Comparison of ENCODE assay signal across 1 cellular context in the genomic region with DNA sequence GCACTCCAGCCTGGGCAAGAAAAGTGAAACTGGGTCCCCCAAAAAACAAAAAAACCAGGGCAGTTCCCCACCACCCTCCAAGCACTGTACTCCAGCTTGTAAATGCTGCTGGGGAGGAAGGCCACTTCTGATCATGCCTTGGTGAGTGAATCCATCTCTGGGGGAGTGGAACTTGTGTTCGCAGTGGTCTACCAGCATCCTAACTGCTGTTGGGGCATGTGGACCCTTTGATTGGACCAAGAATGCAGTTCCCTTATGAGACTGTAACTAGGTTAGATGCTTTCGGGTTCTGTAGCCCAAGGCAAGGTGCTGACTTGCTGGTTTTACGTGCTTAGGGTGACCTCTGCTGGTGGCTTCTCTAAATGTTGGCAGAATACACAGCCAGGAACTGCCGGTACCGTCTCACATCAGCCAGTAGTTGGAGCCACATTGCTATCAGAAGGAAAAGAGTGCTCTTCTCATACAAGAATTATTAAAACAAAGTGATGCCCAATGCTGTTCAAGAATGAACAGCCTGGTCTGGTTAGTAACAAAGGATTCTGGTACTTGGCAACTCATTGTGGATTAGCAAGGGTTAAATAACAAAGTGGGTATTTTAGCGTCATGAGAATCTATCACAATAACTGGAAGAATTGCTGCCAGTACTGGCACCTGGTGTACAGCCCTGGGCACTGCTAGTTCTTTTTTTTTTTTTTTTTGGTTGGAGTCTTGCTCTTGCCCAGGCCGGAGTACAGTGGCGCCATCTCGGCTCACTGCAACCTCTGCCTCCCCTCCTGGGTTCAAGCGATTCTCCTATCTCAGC.
A peak's percentile ranks its signal among the peaks of the same experiment; 100 is the strongest.
TF ChIP-seq lines count a peak whose summit lies in the region.

No MANE protein-coding gene starts in this region.

TF ChIP-seq in HepG2, 621 proteins besides CTCF, POLR2A, EP300 and RAD21 (continued from another document and continues in another):
- TF ChIP-seq, protein P1, sequence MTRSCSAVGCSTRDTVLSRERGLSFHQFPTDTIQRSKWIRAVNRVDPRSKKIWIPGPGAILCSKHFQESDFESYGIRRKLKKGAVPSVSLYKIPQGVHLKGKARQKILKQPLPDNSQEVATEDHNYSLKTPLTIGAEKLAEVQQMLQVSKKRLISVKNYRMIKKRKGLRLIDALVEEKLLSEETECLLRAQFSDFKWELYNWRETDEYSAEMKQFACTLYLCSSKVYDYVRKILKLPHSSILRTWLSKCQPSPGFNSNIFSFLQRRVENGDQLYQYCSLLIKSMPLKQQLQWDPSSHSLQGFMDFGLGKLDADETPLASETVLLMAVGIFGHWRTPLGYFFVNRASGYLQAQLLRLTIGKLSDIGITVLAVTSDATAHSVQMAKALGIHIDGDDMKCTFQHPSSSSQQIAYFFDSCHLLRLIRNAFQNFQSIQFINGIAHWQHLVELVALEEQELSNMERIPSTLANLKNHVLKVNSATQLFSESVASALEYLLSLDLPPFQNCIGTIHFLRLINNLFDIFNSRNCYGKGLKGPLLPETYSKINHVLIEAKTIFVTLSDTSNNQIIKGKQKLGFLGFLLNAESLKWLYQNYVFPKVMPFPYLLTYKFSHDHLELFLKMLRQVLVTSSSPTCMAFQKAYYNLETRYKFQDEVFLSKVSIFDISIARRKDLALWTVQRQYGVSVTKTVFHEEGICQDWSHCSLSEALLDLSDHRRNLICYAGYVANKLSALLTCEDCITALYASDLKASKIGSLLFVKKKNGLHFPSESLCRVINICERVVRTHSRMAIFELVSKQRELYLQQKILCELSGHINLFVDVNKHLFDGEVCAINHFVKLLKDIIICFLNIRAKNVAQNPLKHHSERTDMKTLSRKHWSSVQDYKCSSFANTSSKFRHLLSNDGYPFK (CRISPR knock-in tag; IDR thresholded peaks at IDR 0.05; ENCODE audit: borderline replicate concordance) = no peak
- TF ChIP-seq TCF7 (IDR thresholded peaks at IDR 0.05; ENCODE audit: low read depth) = no peak
- TF ChIP-seq FOXM1 (CRISPR knock-in tag; IDR thresholded peaks at IDR 0.05) = no peak
- TF ChIP-seq TRAFD1 (CRISPR knock-in tag; IDR thresholded peaks at IDR 0.05; ENCODE audit: borderline replicate concordance) = no peak
- TF ChIP-seq MXD1 (CRISPR knock-in tag; IDR thresholded peaks at IDR 0.05) = no peak
- no peak for TF ChIP-seq ZBTB10 (CRISPR knock-in tag; IDR thresholded peaks at IDR 0.05; ENCODE audit: borderline replicate concordance)
- no peak for TF ChIP-seq CREM (IDR thresholded peaks at IDR 0.05)
- TF ChIP-seq CREM (CRISPR knock-in tag; IDR thresholded peaks at IDR 0.05) = no peak
- peak; percentile 46 for TF ChIP-seq SALL1 (CRISPR knock-in tag; IDR thresholded peaks at IDR 0.05)
- TF ChIP-seq ZNF451 (CRISPR knock-in tag; IDR thresholded peaks at IDR 0.05) = no peak
- no peak for TF ChIP-seq ZNF768 (CRISPR knock-in tag; IDR thresholded peaks at IDR 0.05)
- TF ChIP-seq TP53 (CRISPR knock-in tag; conservative IDR thresholded peaks at IDR 0.05) = no peak
- TF ChIP-seq NR1H2 (CRISPR knock-in tag; IDR thresholded peaks at IDR 0.05; ENCODE audit: borderline replicate concordance, low read depth) = no peak
- no peak for TF ChIP-seq ZSCAN22 (CRISPR knock-in tag; IDR thresholded peaks at IDR 0.05)
- TF ChIP-seq, protein P2, sequence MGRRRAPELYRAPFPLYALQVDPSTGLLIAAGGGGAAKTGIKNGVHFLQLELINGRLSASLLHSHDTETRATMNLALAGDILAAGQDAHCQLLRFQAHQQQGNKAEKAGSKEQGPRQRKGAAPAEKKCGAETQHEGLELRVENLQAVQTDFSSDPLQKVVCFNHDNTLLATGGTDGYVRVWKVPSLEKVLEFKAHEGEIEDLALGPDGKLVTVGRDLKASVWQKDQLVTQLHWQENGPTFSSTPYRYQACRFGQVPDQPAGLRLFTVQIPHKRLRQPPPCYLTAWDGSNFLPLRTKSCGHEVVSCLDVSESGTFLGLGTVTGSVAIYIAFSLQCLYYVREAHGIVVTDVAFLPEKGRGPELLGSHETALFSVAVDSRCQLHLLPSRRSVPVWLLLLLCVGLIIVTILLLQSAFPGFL (CRISPR knock-in tag; IDR thresholded peaks at IDR 0.05) = no peak
- no peak for TF ChIP-seq HHEX (CRISPR knock-in tag; IDR thresholded peaks at IDR 0.05)
- TF ChIP-seq ZFX (CRISPR knock-in tag; IDR thresholded peaks at IDR 0.05; ENCODE audit: low read depth) = peak; percentile 33; the same call in 1 of the 2 replicates
- TF ChIP-seq ZBTB21 (CRISPR knock-in tag; IDR thresholded peaks at IDR 0.05) = no peak
- no peak for TF ChIP-seq TSC22D2 (CRISPR knock-in tag; IDR thresholded peaks at IDR 0.05; ENCODE audit: borderline replicate concordance)
- TF ChIP-seq, protein P3, sequence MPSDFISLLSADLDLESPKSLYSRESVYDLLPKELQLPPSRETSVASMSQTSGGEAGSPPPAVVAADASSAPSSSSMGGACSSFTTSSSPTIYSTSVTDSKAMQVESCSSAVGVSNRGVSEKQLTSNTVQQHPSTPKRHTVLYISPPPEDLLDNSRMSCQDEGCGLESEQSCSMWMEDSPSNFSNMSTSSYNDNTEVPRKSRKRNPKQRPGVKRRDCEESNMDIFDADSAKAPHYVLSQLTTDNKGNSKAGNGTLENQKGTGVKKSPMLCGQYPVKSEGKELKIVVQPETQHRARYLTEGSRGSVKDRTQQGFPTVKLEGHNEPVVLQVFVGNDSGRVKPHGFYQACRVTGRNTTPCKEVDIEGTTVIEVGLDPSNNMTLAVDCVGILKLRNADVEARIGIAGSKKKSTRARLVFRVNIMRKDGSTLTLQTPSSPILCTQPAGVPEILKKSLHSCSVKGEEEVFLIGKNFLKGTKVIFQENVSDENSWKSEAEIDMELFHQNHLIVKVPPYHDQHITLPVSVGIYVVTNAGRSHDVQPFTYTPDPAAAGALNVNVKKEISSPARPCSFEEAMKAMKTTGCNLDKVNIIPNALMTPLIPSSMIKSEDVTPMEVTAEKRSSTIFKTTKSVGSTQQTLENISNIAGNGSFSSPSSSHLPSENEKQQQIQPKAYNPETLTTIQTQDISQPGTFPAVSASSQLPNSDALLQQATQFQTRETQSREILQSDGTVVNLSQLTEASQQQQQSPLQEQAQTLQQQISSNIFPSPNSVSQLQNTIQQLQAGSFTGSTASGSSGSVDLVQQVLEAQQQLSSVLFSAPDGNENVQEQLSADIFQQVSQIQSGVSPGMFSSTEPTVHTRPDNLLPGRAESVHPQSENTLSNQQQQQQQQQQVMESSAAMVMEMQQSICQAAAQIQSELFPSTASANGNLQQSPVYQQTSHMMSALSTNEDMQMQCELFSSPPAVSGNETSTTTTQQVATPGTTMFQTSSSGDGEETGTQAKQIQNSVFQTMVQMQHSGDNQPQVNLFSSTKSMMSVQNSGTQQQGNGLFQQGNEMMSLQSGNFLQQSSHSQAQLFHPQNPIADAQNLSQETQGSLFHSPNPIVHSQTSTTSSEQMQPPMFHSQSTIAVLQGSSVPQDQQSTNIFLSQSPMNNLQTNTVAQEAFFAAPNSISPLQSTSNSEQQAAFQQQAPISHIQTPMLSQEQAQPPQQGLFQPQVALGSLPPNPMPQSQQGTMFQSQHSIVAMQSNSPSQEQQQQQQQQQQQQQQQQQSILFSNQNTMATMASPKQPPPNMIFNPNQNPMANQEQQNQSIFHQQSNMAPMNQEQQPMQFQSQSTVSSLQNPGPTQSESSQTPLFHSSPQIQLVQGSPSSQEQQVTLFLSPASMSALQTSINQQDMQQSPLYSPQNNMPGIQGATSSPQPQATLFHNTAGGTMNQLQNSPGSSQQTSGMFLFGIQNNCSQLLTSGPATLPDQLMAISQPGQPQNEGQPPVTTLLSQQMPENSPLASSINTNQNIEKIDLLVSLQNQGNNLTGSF (CRISPR knock-in tag; IDR thresholded peaks at IDR 0.05) = no peak
- no peak for TF ChIP-seq HDAC2 (CRISPR knock-in tag; IDR thresholded peaks at IDR 0.05)
- no peak for TF ChIP-seq ZNF777 (CRISPR knock-in tag; IDR thresholded peaks at IDR 0.05)
- no peak for TF ChIP-seq ZNF143 (CRISPR knock-in tag; IDR thresholded peaks at IDR 0.05)
- TF ChIP-seq ZNF816 (CRISPR knock-in tag; IDR thresholded peaks at IDR 0.05; ENCODE audit: borderline replicate concordance) = no peak
- TF ChIP-seq ZNF687 (CRISPR knock-in tag; IDR thresholded peaks at IDR 0.05) = no peak
- peak; percentile 96 for TF ChIP-seq SMC3 (IDR thresholded peaks at IDR 0.05; ENCODE audit: low read length)
- TF ChIP-seq GATAD2A (CRISPR knock-in tag; IDR thresholded peaks at IDR 0.05) = peak; percentile 67
- no peak for TF ChIP-seq SNAPC2 (CRISPR knock-in tag; IDR thresholded peaks at IDR 0.05)
- TF ChIP-seq SETDB1 (CRISPR knock-in tag; IDR thresholded peaks at IDR 0.05; ENCODE audit: borderline replicate concordance) = no peak
- TF ChIP-seq ISX (CRISPR knock-in tag; conservative IDR thresholded peaks at IDR 0.05) = no peak
- no peak for TF ChIP-seq ZNF737 (CRISPR knock-in tag; IDR thresholded peaks at IDR 0.05; ENCODE audit: borderline replicate concordance)
- TF ChIP-seq, protein P4, sequence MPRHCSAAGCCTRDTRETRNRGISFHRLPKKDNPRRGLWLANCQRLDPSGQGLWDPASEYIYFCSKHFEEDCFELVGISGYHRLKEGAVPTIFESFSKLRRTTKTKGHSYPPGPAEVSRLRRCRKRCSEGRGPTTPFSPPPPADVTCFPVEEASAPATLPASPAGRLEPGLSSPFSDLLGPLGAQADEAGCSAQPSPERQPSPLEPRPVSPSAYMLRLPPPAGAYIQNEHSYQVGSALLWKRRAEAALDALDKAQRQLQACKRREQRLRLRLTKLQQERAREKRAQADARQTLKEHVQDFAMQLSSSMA (CRISPR knock-in tag; IDR thresholded peaks at IDR 0.05) = no peak
- no peak for TF ChIP-seq NR2C2 (CRISPR knock-in tag; IDR thresholded peaks at IDR 0.05; ENCODE audit: borderline replicate concordance)
- no peak for TF ChIP-seq NPAS2 (CRISPR knock-in tag; IDR thresholded peaks at IDR 0.05; ENCODE audit: borderline replicate concordance)
- TF ChIP-seq HMG20A (CRISPR knock-in tag; IDR thresholded peaks at IDR 0.05; ENCODE audit: borderline replicate concordance) = no peak
- TF ChIP-seq ZNF879 (CRISPR knock-in tag; IDR thresholded peaks at IDR 0.05) = no peak
- TF ChIP-seq ZNF138 (CRISPR knock-in tag; IDR thresholded peaks at IDR 0.05; ENCODE audit: low read depth) = peak; percentile 37; the same call in 1 of the 2 replicates
- TF ChIP-seq SSRP1 (CRISPR knock-in tag; IDR thresholded peaks at IDR 0.05) = no peak
- no peak for TF ChIP-seq MYC (CRISPR knock-in tag; IDR thresholded peaks at IDR 0.05; ENCODE audit: borderline replicate concordance)
- TF ChIP-seq ZNF652 (CRISPR knock-in tag; IDR thresholded peaks at IDR 0.05; ENCODE audit: borderline replicate concordance, low read depth) = peak; percentile 67; the same call in 1 of the 2 replicates
- no peak for TF ChIP-seq ZNF263 (CRISPR knock-in tag; IDR thresholded peaks at IDR 0.05)
- TF ChIP-seq ZNF563 (CRISPR knock-in tag; IDR thresholded peaks at IDR 0.05) = no peak
- no peak for TF ChIP-seq TOPORS (CRISPR knock-in tag; IDR thresholded peaks at IDR 0.05)
- TF ChIP-seq IKZF1 (IDR thresholded peaks at IDR 0.05) = no peak
